Comparison of ENCODE assay signal across 24 cellular contexts in the genomic region with DNA sequence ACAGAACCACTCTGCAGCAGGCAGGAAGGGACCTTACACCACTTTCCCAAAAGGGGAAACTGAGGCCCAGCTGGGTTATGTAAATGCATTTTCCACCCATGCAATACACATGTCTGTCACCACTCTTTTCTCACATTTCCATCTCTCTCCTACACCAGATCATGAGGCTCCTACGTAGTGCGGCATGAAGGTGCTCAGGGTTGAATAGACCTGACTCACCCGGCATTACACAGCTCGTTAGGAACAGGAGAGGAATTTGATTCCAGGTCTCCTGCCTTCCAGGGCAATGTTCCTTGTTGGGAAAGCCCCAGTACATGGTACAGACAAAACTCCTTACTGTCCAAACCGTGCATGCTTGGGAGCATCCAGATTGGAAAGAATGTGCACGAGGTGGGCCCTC.
"Had no signal": no experiment of that assay in that cellular context is flagged by ENCODE, and none has a peak within 500 bp of the region (broad histone marks: within the 10 kb centered on the region; RNA-seq: fewer than 3 reads in every experiment).

No MANE protein-coding gene starts in this region.

- H3K4me1 Mint-ChIP-seq: mesothelial cell of epicardium had no signal

- DNase-seq: colonic mucosa; cortex of kidney; effector CD4-positive, alpha-beta T cell; effector memory CD4-positive, alpha-beta T cell; foreskin keratinocyte; heart left ventricle; hypothalamus; immature natural killer cell; islet precursor cell; kidney; kidney glomerular epithelial cell; left cardiac atrium; left lung; left ventricle myocardium superior; lower lobe of right lung; mesenchymal stem cell; mucosa of descending colon had no signal

- H3K27ac Mint-ChIP-seq: dendritic cell treated with granulocyte-macrophage colony-stimulating factor and Interleukin-4, amounts not matched to agents 40 ng/mL and 50 ng/mL, for 4 days; mesothelial cell of epicardium had no signal

- H3K9me3 Mint-ChIP-seq: dendritic cell treated with granulocyte-macrophage colony-stimulating factor and Interleukin-4, amounts not matched to agents 40 ng/mL and 50 ng/mL, for 4 days; immature natural killer cell; mesothelial cell of epicardium had no signal

- FAIRE-seq: endothelial cell of umbilical vein, frontal cortex, kidney had no signal

- ATAC-seq: foreskin keratinocyte, gastroesophageal sphincter, left lung, lower lobe of right lung, mucosa of descending colon had no signal

- H3K4me3 ChIP-seq: colonic mucosa, esophagus muscularis mucosa, gastroesophageal sphincter, heart left ventricle, hepatocyte, left lung, lower lobe of right lung, mucosa of descending colon had no signal

- H3K27me3 ChIP-seq: colonic mucosa, esophagus muscularis mucosa, foreskin keratinocyte, gastroesophageal sphincter, heart left ventricle, hepatocyte, left lung had no signal

- H3K27me3 Mint-ChIP-seq: dendritic cell treated with granulocyte-macrophage colony-stimulating factor and Interleukin-4, amounts not matched to agents 40 ng/mL and 50 ng/mL, for 4 days had no signal

- H3K36me3 ChIP-seq: colonic mucosa had no signal

- H3K4me3 Mint-ChIP-seq: dendritic cell treated with granulocyte-macrophage colony-stimulating factor and Interleukin-4, amounts not matched to agents 40 ng/mL and 50 ng/mL, for 4 days; immature natural killer cell; mesothelial cell of epicardium had no signal
